Comparison of ENCODE assay signal across 1 cellular context in genomic region chr7:134891262-134892001, GRCh38.
TF ChIP-seq lines count a peak whose summit lies in the region.

No MANE protein-coding gene starts in this region.

TF ChIP-seq in K562, 482 proteins besides CTCF, POLR2A, EP300 and RAD21 (continued from another document):
- TF ChIP-seq CHD7 (IDR thresholded peaks at IDR 0.05; ENCODE audit: low read depth, low read length) (peak; percentile 89), ZNF212 (CRISPR knock-in tag; IDR thresholded peaks at IDR 0.05) (no peak)
